In the genomic region with DNA sequence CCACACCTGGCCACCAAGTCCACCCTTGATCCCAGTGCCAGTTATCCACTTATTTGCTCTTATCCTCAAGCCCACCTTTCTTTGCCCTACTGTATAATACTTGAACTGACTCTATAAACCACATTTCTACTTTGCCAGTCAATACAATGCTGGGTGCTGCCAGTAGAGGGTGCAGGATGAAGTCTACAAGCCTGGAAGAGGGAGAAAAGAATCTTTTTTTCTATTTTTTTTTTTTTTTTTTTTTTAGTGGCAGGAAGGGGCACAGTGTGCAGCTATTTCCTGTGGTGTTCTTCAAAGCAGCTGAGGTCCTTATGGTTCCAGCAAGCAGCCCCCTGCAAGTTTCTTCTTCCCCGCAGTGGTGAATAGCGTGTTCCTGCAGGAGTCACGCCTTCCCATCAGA, we compare ENCODE assay signal across 8 cellular contexts. TPM values are rescaled to one million over a fixed set of nuclear protein-coding genes. Genes with fewer than 3 reads are reported as not detected.
DNase-seq lines count a peak whose midpoint lies in the region; ATAC-seq and TF ChIP-seq lines count a peak whose summit lies in the region.

No MANE protein-coding gene starts in this region.

- H3F3A ChIP-seq in SU-DHL-6 (ENCODE audit: insufficient read depth), result no peaks in the 10 kb centered on the region

- TF ChIP-seq CTCF in BJ (IDR thresholded peaks at IDR 0.05; ENCODE audit: insufficient read depth, low read depth, low read length) (peak; percentile 35), SU-DHL-6 (IDR thresholded peaks at IDR 0.05; ENCODE audit: insufficient read depth, low read length, poor library complexity, severe bottlenecking) (peak; percentile 11), foreskin fibroblast (IDR thresholded peaks at IDR 0.05; ENCODE audit: low read depth, low read length) (peak; percentile 26), sigmoid colon (IDR thresholded peaks at IDR 0.05) (no peak)

- CTCF ChIA-PET in BJ (lab: Yijun Ruan, JAX), result no interaction called here

- H3K9me3 ChIP-seq in SU-DHL-6 (ENCODE audit: insufficient read depth, low read length), result no peaks in the 10 kb centered on the region
- H3K9me3 ChIP-seq in sigmoid colon, result peaks cover 0 to 6% (median 0%) of the 10 kb centered on the region in 4 donors

- H3K4me3 ChIP-seq in BJ (ENCODE audit: low read depth, low read length) (no peak overlapping the region), SU-DHL-6 (ENCODE audit: insufficient read depth, low read length, poor library complexity, severe bottlenecking) (no peak overlapping the region), foreskin fibroblast (ENCODE audit: low read depth in 1 of 2, low read length in 2 of 2) (no peak overlapping the region), sigmoid colon (no peak overlapping the region)

- no peak overlapping the region for H2AFZ ChIP-seq in SU-DHL-6 (ENCODE audit: low read depth, low read length, severe bottlenecking)

- H4K20me1 ChIP-seq in SU-DHL-6 (ENCODE audit: low read depth, low read length), result no peaks in the 10 kb centered on the region

- H3K4me1 ChIP-seq in sigmoid colon, result peaks cover 0 to 8% (median 0%) of the 10 kb centered on the region in 4 donors

- no peak for TF ChIP-seq EP300 in sigmoid colon (IDR thresholded peaks at IDR 0.05)

- POLR2A ChIA-PET in BJ (lab: Charles Lee), result no interaction called here

- no peak overlapping the region for H3K4me2 ChIP-seq in SU-DHL-6 (ENCODE audit: low read depth, low read length, poor library complexity, severe bottlenecking)

- intact Hi-C loops in sigmoid colon (cut with DNase I) (loop anchor here (5.0 kb wide), 1 partner anchor 67 kb away; no protein-coding TSS in a partner anchor), left cardiac atrium (cut with DNase I) (no loop called here)

- H3K27me3 ChIP-seq in BJ (ENCODE audit: control insufficient read depth, insufficient read depth, low read length) (no peaks in the 10 kb centered on the region; the same call in 1 of the 2 replicates), SU-DHL-6 (ENCODE audit: low read length) (no peaks in the 10 kb centered on the region), sigmoid colon (no peaks in the 10 kb centered on the region)

- no peaks in the 10 kb centered on the region for H3K79me2 ChIP-seq in SU-DHL-6 (ENCODE audit: insufficient read depth, low read length)

- no peak overlapping the region for H3K9ac ChIP-seq in SU-DHL-6 (ENCODE audit: low read length)

- no peaks in the 10 kb centered on the region for H3K9me2 ChIP-seq in SU-DHL-6 (replicated peaks; ENCODE audit: insufficient read depth, low read length)

- WGBS in sigmoid colon, 2 donors, result 62 to 90% methylated on average over 3 of the region's 3 CpGs

- DNase-seq in BJ (ENCODE audit: low read depth) (no peak), foreskin fibroblast (no peak), NCI-H2081 (lab: John Stamatoyannopoulos, UW) (no peak), sigmoid colon (no peak), left cardiac atrium (no peak)

- H3K36me3 ChIP-seq in BJ (ENCODE audit: control insufficient read depth, insufficient read depth, low read length), result no peaks in the 10 kb centered on the region
- no peaks in the 10 kb centered on the region for H3K36me3 ChIP-seq in SU-DHL-6 (ENCODE audit: low read length)
- H3K36me3 ChIP-seq in sigmoid colon, result no peaks in the 10 kb centered on the region

- peak; percentile 51 for ATAC-seq in GM18868 (IDR thresholded peaks at IDR 0.05; ENCODE audit: unreplicated experiment)
- no peak for ATAC-seq in HG03432 (IDR thresholded peaks at IDR 0.05; ENCODE audit: unreplicated experiment)
- no peak for ATAC-seq in left cardiac atrium

- H3K27ac ChIP-seq in SU-DHL-6 (ENCODE audit: low read depth, low read length) (no peak overlapping the region), sigmoid colon (no peak overlapping the region)

- no peak for TF ChIP-seq POLR2A in sigmoid colon (IDR thresholded peaks at IDR 0.05)

RNA-seq across cellular contexts. Expression of a gene that starts 22.2 kb away (rescaled TPM):
- not detected in 2 replicates for polyA plus RNA-seq in BJ (2011; rRNA removed)
- not detected in 2 replicates for polyA minus RNA-seq in BJ (2011; rRNA and poly(A)+ RNA removed)
- not detected for total RNA-seq in sigmoid colon
- under 1 TPM in 1 of 3 donors, not detected in 2; 0.04 TPM for polyA plus RNA-seq in sigmoid colon
- total RNA-seq in left cardiac atrium, result not detected

Comparison
In these comparisons a context has a peak if more than half of its experiments do, and no peak if none do; other contexts are left out.
1. CTCF ChIP-seq: peak in BJ (single experiment), SU-DHL-6 (single experiment) and foreskin fibroblast (single experiment); none in sigmoid colon (0 of 4).